20 cellular contexts compared by ENCODE assay signal in genomic region chr14:50156111-50156510, GRCh38. TPM values are rescaled to one million over a fixed set of nuclear protein-coding genes. Genes with fewer than 3 reads are reported as not detected.
DNase-seq lines count a peak whose midpoint lies in the region; ATAC-seq, FAIRE-seq and TF ChIP-seq lines count a peak whose summit lies in the region.
"Had no signal": no experiment of that assay in that cellular context is flagged by ENCODE, and none has a peak within 500 bp of the region (broad histone marks: within the 10 kb centered on the region; RNA-seq: fewer than 3 reads in every experiment).

No MANE protein-coding gene starts in this region.

- DNase-seq in PC-3 (peak; percentile 73), keratinocyte (ENCODE audit: low read depth, low spot score) (peak; percentile 33), NCI-H1694 (lab: John Stamatoyannopoulos, UW) (no peak), tibial nerve (ENCODE audit: low spot score in 2 of 2) (no peak)
- DNase-seq in central memory CD8-positive, alpha-beta T cell (ENCODE audit: low spot score in 2 of 2): no peak
- DNase-seq in effector memory CD8-positive, alpha-beta T cell: no peak
- DNase-seq: ACHN; BE2C; C1 segment of cervical spinal cord; CD4-positive, CD25-positive, alpha-beta regulatory T cell; DMS153; DMS79; GDM1; GM23248; IMR-90 had no signal

- H3K9me1 ChIP-seq in keratinocyte (ENCODE audit: control insufficient read depth, extremely low read depth, insufficient read depth, low read length): no peaks in the 10 kb centered on the region

- TF ChIP-seq POLR2A in tibial nerve (IDR thresholded peaks at IDR 0.05): no peak

- TF ChIP-seq CTCF in PC-3 (conservative IDR thresholded peaks at IDR 0.05; ENCODE audit: low read depth, low read length): no peak
- no peak for TF ChIP-seq CTCF in keratinocyte (optimal IDR thresholded peaks at IDR 0.05 in 1 of 3, IDR thresholded peaks at IDR 0.05 in 1 of 3, conservative IDR thresholded peaks at IDR 0.05 in 1 of 3; ENCODE audit: extremely low read depth in 1 of 3, insufficient read depth in 2 of 3, low read length in 3 of 3)
- no peak for TF ChIP-seq CTCF in tibial nerve (IDR thresholded peaks at IDR 0.05)

- 92 to 93% methylated on average over 4 of the region's 4 CpGs for WGBS in tibial nerve, 2 donors

- peak; percentile 96 for ATAC-seq in PC-3
- ATAC-seq in central memory CD8-positive, alpha-beta T cell (replicated peaks; ENCODE audit: extremely low read depth, poor library complexity, severe bottlenecking): no peak
- ATAC-seq in effector memory CD8-positive, alpha-beta T cell (replicated peaks): no peak

- intact Hi-C loops in PC-3 (cut with micrococcal nuclease): no loop called here

- CTCF ChIA-PET in PC-3 (lab: Charles Lee): interaction anchor here (1.1 kb wide), 1 partner anchor 111 kb away, joined by 3 read pairs; no protein-coding TSS in a partner anchor

- H3K79me2 ChIP-seq in PC-3 (ENCODE audit: low read length) (no peaks in the 10 kb centered on the region), keratinocyte (ENCODE audit: control insufficient read depth, insufficient read depth, low read length) (no peaks in the 10 kb centered on the region)

- H3K9ac ChIP-seq in PC-3 (ENCODE audit: low read length) (no peak overlapping the region), keratinocyte (ENCODE audit: control insufficient read depth, extremely low read depth, insufficient read depth, low read length) (peak overlapping the region; percentile 23)
- H3K9ac ChIP-seq: GM23248 had no signal

- H2AFZ ChIP-seq in PC-3 (ENCODE audit: low read length) (no peak overlapping the region), keratinocyte (ENCODE audit: control insufficient read depth, low read length) (no peak overlapping the region)
- H2AFZ ChIP-seq: GM23248 had no signal

- BruUV-seq in PC-3 (replicated peaks; lab: Mats Ljungman, UMichigan): no TSS peak

- H3K27me3 ChIP-seq in PC-3 (ENCODE audit: low read length): no peaks in the 10 kb centered on the region
- no peaks in the 10 kb centered on the region for H3K27me3 ChIP-seq in keratinocyte (ENCODE audit: control insufficient read depth, extremely low read depth, insufficient read depth, low read length)
- H3K27me3 ChIP-seq in tibial nerve: no peaks in the 10 kb centered on the region
- H3K27me3 ChIP-seq: BE2C had no signal

- POLR2A ChIA-PET in PC-3 (lab: Charles Lee; ENCODE audit: unreplicated experiment): interaction anchor here (0.6 kb wide), 1 partner anchor 156 kb away, joined by 3 read pairs; the partner anchor contains the start of genes DMAC2L and L2HGDH

- H3K4me3 ChIP-seq in PC-3 (ENCODE audit: low read length) (no peak overlapping the region), keratinocyte (ENCODE audit: control insufficient read depth in 2 of 3, extremely low read depth in 1 of 3, insufficient read depth in 2 of 3, low read depth in 1 of 3, low read length in 3 of 3) (no peak overlapping the region), tibial nerve (no peak overlapping the region)
- H3K4me3 ChIP-seq: GM23248, HAP-1 had no signal

- H3K9me3 Mint-ChIP-seq in central memory CD8-positive, alpha-beta T cell: no peaks in the 10 kb centered on the region
- no peaks in the 10 kb centered on the region for H3K9me3 Mint-ChIP-seq in effector memory CD8-positive, alpha-beta T cell
- H3K9me3 Mint-ChIP-seq: CD4-positive, CD25-positive, alpha-beta regulatory T cell had no signal

- no peaks in the 10 kb centered on the region for H3K9me3 ChIP-seq in PC-3 (ENCODE audit: low read length)
- H3K9me3 ChIP-seq in keratinocyte (ENCODE audit: control insufficient read depth, low read depth, low read length): no peaks in the 10 kb centered on the region
- H3K9me3 ChIP-seq in tibial nerve: no peaks in the 10 kb centered on the region
- H3K9me3 ChIP-seq: BE2C, HAP-1 had no signal

- H3K36me3 ChIP-seq in PC-3 (ENCODE audit: low read depth, low read length) (no peaks in the 10 kb centered on the region), keratinocyte (ENCODE audit: control insufficient read depth in 2 of 2, extremely low read depth in 1 of 2, insufficient read depth in 2 of 2, low read length in 2 of 2) (peaks cover 1 to 3% of the 10 kb centered on the region in 2 experiments), tibial nerve (peaks cover 0 to 81% (median 8%) of the 10 kb centered on the region in 3 donors)

- H3K4me1 ChIP-seq in PC-3 (ENCODE audit: insufficient read depth, low read length): peaks cover 10% of the 10 kb centered on the region
- peaks cover 9% of the 10 kb centered on the region for H3K4me1 ChIP-seq in keratinocyte (ENCODE audit: control insufficient read depth, extremely low read depth, insufficient read depth, low read length)
- no peaks in the 10 kb centered on the region for H3K4me1 ChIP-seq in tibial nerve
- H3K4me1 ChIP-seq: BE2C, HAP-1 had no signal

- FAIRE-seq in keratinocyte (lab: Jason Lieb, UNC): peak; percentile 82
- FAIRE-seq: A204.1, GM12892, HTR-8/SVneo had no signal

- TF ChIP-seq EP300 in tibial nerve (IDR thresholded peaks at IDR 0.05): no peak

- H3K27me3 Mint-ChIP-seq in central memory CD8-positive, alpha-beta T cell: no peaks in the 10 kb centered on the region
- no peaks in the 10 kb centered on the region for H3K27me3 Mint-ChIP-seq in effector memory CD8-positive, alpha-beta T cell
- H3K27me3 Mint-ChIP-seq: CD4-positive, CD25-positive, alpha-beta regulatory T cell had no signal

- no peak overlapping the region for H3K4me3 Mint-ChIP-seq in central memory CD8-positive, alpha-beta T cell
- H3K4me3 Mint-ChIP-seq in effector memory CD8-positive, alpha-beta T cell: no peak overlapping the region
- H3K4me3 Mint-ChIP-seq: CD4-positive, CD25-positive, alpha-beta regulatory T cell had no signal

- H3K9me2 ChIP-seq in PC-3 (replicated peaks; ENCODE audit: low read length): no peaks in the 10 kb centered on the region

- peaks cover 35% of the 10 kb centered on the region for H3K36me3 Mint-ChIP-seq in central memory CD8-positive, alpha-beta T cell (ENCODE audit: insufficient read depth)
- H3K36me3 Mint-ChIP-seq in effector memory CD8-positive, alpha-beta T cell (ENCODE audit: insufficient read depth): peaks cover 39% of the 10 kb centered on the region

- dilution Hi-C loops in keratinocyte (cut with MboI; ENCODE audit: extremely low pct_ligation_motif_present, low sequenced_read_pairs): no loop called here

- no peaks in the 10 kb centered on the region for H3K4me1 Mint-ChIP-seq in central memory CD8-positive, alpha-beta T cell
- H3K4me1 Mint-ChIP-seq in effector memory CD8-positive, alpha-beta T cell (ENCODE audit: low read depth in 2 of 2): no peaks in the 10 kb centered on the region
- H3K4me1 Mint-ChIP-seq: CD4-positive, CD25-positive, alpha-beta regulatory T cell had no signal

- H4K20me1 ChIP-seq in PC-3 (ENCODE audit: low read length) (no peaks in the 10 kb centered on the region), keratinocyte (ENCODE audit: control insufficient read depth, extremely low read depth, insufficient read depth, low read length) (no peaks in the 10 kb centered on the region)

- H3K27ac ChIP-seq in PC-3 (ENCODE audit: low read length) (no peak overlapping the region), keratinocyte (ENCODE audit: control insufficient read depth, insufficient read depth, low read length) (peak overlapping the region; percentile 72), tibial nerve (no peak overlapping the region)
- H3K27ac ChIP-seq: GM23248, HL-60 had no signal

- peak overlapping the region; percentile 42 for H3K4me2 ChIP-seq in PC-3 (ENCODE audit: low read length)
- H3K4me2 ChIP-seq in keratinocyte (ENCODE audit: control insufficient read depth, extremely low read depth, insufficient read depth, low read depth, low read length): peak overlapping the region; percentile 63

- peak overlapping the region; percentile 68 for H3K27ac Mint-ChIP-seq in central memory CD8-positive, alpha-beta T cell (ENCODE audit: low read depth)
- no peak overlapping the region for H3K27ac Mint-ChIP-seq in effector memory CD8-positive, alpha-beta T cell
- H3K27ac Mint-ChIP-seq: CD4-positive, CD25-positive, alpha-beta regulatory T cell had no signal

- H3F3A ChIP-seq in PC-3 (ENCODE audit: low read length, unreplicated experiment): no peaks in the 10 kb centered on the region

RNA-seq across cellular contexts. Expression of gene VCPKMT, which starts 39.7 kb away (rescaled TPM):
- total RNA-seq in PC-3 (2014; rRNA removed) (8.2 and 8.8 TPM in 2 replicates), tibial nerve (1 to 10 TPM; 4.7 to 9.6 (median 5.9) TPM)
- 4.4 to 9.4 TPM (median 5.1 TPM) in 3 replicates for polyA plus RNA-seq in keratinocyte
- 5.3 TPM for polyA plus RNA-seq in keratinocyte (2011; ENCODE audit: low read depth)
- 2.3 and 4.8 TPM in 2 replicates for polyA plus RNA-seq in keratinocyte (2011; cell fraction: cytosol; rRNA removed)
- polyA plus RNA-seq in keratinocyte (2011; cell fraction: nucleus; rRNA removed): 6.9 and 11.0 TPM in 2 replicates
- polyA plus RNA-seq in keratinocyte (2012; ENCODE audit: low replicate concordance): 4.9 and 8.1 TPM in 2 replicates
- polyA minus RNA-seq in keratinocyte: 1.6 to 1.9 TPM in 2 of 3 replicates, not detected in the other
- 2.5 TPM for polyA minus RNA-seq in keratinocyte (2011; cell fraction: cytosol; rRNA and poly(A)+ RNA removed)
- polyA minus RNA-seq in keratinocyte (2011; cell fraction: nucleus; rRNA and poly(A)+ RNA removed): 2.0 and 4.5 TPM in 2 replicates

Comparison
In these comparisons a context has a peak if more than half of its experiments do, and no peak if none do; other contexts are left out.
1. DNase-seq: peak in PC-3 (single experiment) and keratinocyte (single experiment); none in central memory CD8-positive, alpha-beta T cell (0 of 2), NCI-H1694 (single experiment), tibial nerve (0 of 2) and effector memory CD8-positive, alpha-beta T cell (0 of 3).